ENCODE assay signal across 10 cellular contexts in genomic region chr2:179107179-179107541, GRCh38. TPM values are rescaled to one million over a fixed set of nuclear protein-coding genes. Genes with fewer than 3 reads are reported as not detected.
A peak's percentile ranks its signal among the peaks of the same experiment; 100 is the strongest.
DNase-seq lines count a peak whose midpoint lies in the region; ATAC-seq, FAIRE-seq and TF ChIP-seq lines count a peak whose summit lies in the region.
"Had no signal": no experiment of that assay in that cellular context is flagged by ENCODE, and none has a peak within 500 bp of the region (broad histone marks: within the 10 kb centered on the region; RNA-seq: fewer than 3 reads in every experiment).

No MANE protein-coding gene starts in this region.

- H3K4me1 Mint-ChIP-seq in CD4-positive, CD25-positive, alpha-beta regulatory T cell: peaks cover 10 to 39% (median 35%) of the 10 kb centered on the region in 4 donors
- peaks cover 38% of the 10 kb centered on the region for H3K4me1 Mint-ChIP-seq in HFFc6 (ENCODE audit: low read depth)
- peaks cover 10 to 41% (median 26%) of the 10 kb centered on the region in 7 donors for H3K4me1 Mint-ChIP-seq in naive thymus-derived CD4-positive, alpha-beta T cell

- no peaks in the 10 kb centered on the region for H3K36me3 Mint-ChIP-seq in CD4-positive, CD25-positive, alpha-beta regulatory T cell
- peaks cover 11% of the 10 kb centered on the region for H3K36me3 Mint-ChIP-seq in HFFc6 (ENCODE audit: low read depth)
- H3K36me3 Mint-ChIP-seq in naive thymus-derived CD4-positive, alpha-beta T cell: peaks cover 0 to 26% (median 0%) of the 10 kb centered on the region in 5 donors

- no peak for FAIRE-seq in GM12878 (lab: Jason Lieb, UNC)

- in situ Hi-C loops in GM12878 (cut with MboI): no loop called here

- POLR2A ChIA-PET in GM12878 (lab: Charles Lee): interaction anchor here (0.9 to 3.9 kb wide), 12 partner anchors 8 to 182 kb away, joined by 3 to 32 read pairs (median 4); partner anchors contain the start of gene CCDC141
- POLR2A ChIA-PET in naive thymus-derived CD4-positive, alpha-beta T cell (lab: Charles Lee): interaction anchor here (2.3 kb wide), 1 partner anchor 57 kb away, joined by 10 read pairs; the partner anchor contains the start of gene CCDC141

- TF ChIP-seq EP300 in GM12878 (IDR thresholded peaks at IDR 0.05; ENCODE audit: borderline replicate concordance in 1 of 2, control insufficient read depth in 1 of 2, low read depth in 2 of 2, low read length in 2 of 2): no peak
- TF ChIP-seq EP300 in suprapubic skin (IDR thresholded peaks at IDR 0.05): no peak

- DNase-seq in CD4-positive, CD25-positive, alpha-beta regulatory T cell: no peak
- DNase-seq in HFFc6: no peak
- no peak for DNase-seq in GM12878 (ENCODE audit: low read depth, low spot score)
- no peak for DNase-seq in naive thymus-derived CD4-positive, alpha-beta T cell
- DNase-seq in suprapubic skin (ENCODE audit: low spot score in 2 of 2): no peak
- DNase-seq in NCI-H128 (lab: John Stamatoyannopoulos, UW; ENCODE audit: unreplicated experiment): no peak
- DNase-seq in amniotic stem cell (lab: John Stamatoyannopoulos, UW): no peak
- DNase-seq: effector memory CD8-positive, alpha-beta T cell; NCI-H524; stimulated activated naive CD4-positive, alpha-beta T cell treated with Interleukin-2 at 50 U/mL for 16 hours had no signal

- CTCF ChIA-PET in GM12878 (lab: Yijun Ruan, JAX): interaction anchor here (0.7 to 4.2 kb wide), 14 partner anchors 11 to 312 kb away, joined by 3 to 43 read pairs (median 4); partner anchors contain the start of gene CCDC141
- CTCF ChIA-PET in naive thymus-derived CD4-positive, alpha-beta T cell (lab: Charles Lee): no interaction called here

- SMC1A ChIA-PET in GM12878 (lab: Charles Lee; ENCODE audit: uncharacterized antibody, unreplicated experiment): interaction anchor here (0.9 to 4.2 kb wide), 14 partner anchors 10 to 213 kb away, joined by 3 to 93 read pairs (median 12); partner anchors contain the start of gene CCDC141

- no peaks in the 10 kb centered on the region for H3K9me3 Mint-ChIP-seq in CD4-positive, CD25-positive, alpha-beta regulatory T cell
- H3K9me3 Mint-ChIP-seq in HFFc6: no peaks in the 10 kb centered on the region
- H3K9me3 Mint-ChIP-seq in naive thymus-derived CD4-positive, alpha-beta T cell: peaks cover 0 to 4% (median 0%) of the 10 kb centered on the region in 11 donors
- H3K9me3 Mint-ChIP-seq: effector memory CD8-positive, alpha-beta T cell had no signal

- no peaks in the 10 kb centered on the region for H3K79me2 ChIP-seq in GM12878 (ENCODE audit: control insufficient read depth, insufficient read depth, low read length)

- TF ChIP-seq POLR2A in GM12878 (IDR thresholded peaks at IDR 0.05; ENCODE audit: low read depth, low read length): no peak
- no peak for TF ChIP-seq POLR2A in suprapubic skin (IDR thresholded peaks at IDR 0.05)

- RAD21 ChIA-PET in GM12878 (lab: Charles Lee; ENCODE audit: unreplicated experiment): interaction anchor here (0.8 to 3.9 kb wide), 13 partner anchors 11 to 180 kb away, joined by 3 to 74 read pairs (median 7); partner anchors contain the start of gene CCDC141

- no peak overlapping the region for H3K4me2 ChIP-seq in GM12878 (ENCODE audit: control insufficient read depth, insufficient read depth)

- no peaks in the 10 kb centered on the region; the same call in 1 of the 2 replicates for H4K20me1 ChIP-seq in GM12878 (ENCODE audit: control insufficient read depth, insufficient read depth)

- no peak overlapping the region for H3K4me3 ChIP-seq in CD4-positive, CD25-positive, alpha-beta regulatory T cell (ENCODE audit: low read depth, low read length)
- no peak overlapping the region for H3K4me3 ChIP-seq in GM12878
- H3K4me3 ChIP-seq in naive thymus-derived CD4-positive, alpha-beta T cell (ENCODE audit: low read length): no peak overlapping the region
- H3K4me3 ChIP-seq in suprapubic skin: no peak overlapping the region

- no peaks in the 10 kb centered on the region for H3K36me3 ChIP-seq in CD4-positive, CD25-positive, alpha-beta regulatory T cell (ENCODE audit: control insufficient read depth, insufficient read depth, low read length)
- H3K36me3 ChIP-seq in GM12878 (ENCODE audit: control insufficient read depth in 2 of 2, insufficient read depth in 2 of 2, low read length in 1 of 2) (no peaks in the 10 kb centered on the region; a peak in 1 of 4 replicates), suprapubic skin (peaks cover 34% of the 10 kb centered on the region)
- H3K36me3 ChIP-seq in naive thymus-derived CD4-positive, alpha-beta T cell (ENCODE audit: control insufficient read depth in 2 of 3, insufficient read depth in 3 of 3, low read length in 3 of 3): no peaks in the 10 kb centered on the region

- H3K9me3 ChIP-seq in CD4-positive, CD25-positive, alpha-beta regulatory T cell (ENCODE audit: control insufficient read depth in 2 of 2, low read length in 2 of 2): no peaks in the 10 kb centered on the region
- no peaks in the 10 kb centered on the region for H3K9me3 ChIP-seq in GM12878 (replicated peaks; ENCODE audit: control insufficient read depth, insufficient read depth, low read length)
- no peaks in the 10 kb centered on the region for H3K9me3 ChIP-seq in naive thymus-derived CD4-positive, alpha-beta T cell (ENCODE audit: control insufficient read depth in 2 of 3, low read length in 3 of 3)
- H3K9me3 ChIP-seq in suprapubic skin: no peaks in the 10 kb centered on the region

- no peak for TF ChIP-seq RAD21 in GM12878 (IDR thresholded peaks at IDR 0.05; ENCODE audit: insufficient read depth, low read depth, low read length)

- H3K9ac ChIP-seq in GM12878 (ENCODE audit: control insufficient read depth, insufficient read depth, low read length): no peak overlapping the region

- H3K27me3 ChIP-seq in CD4-positive, CD25-positive, alpha-beta regulatory T cell (ENCODE audit: control insufficient read depth, insufficient read depth, low read length): no peaks in the 10 kb centered on the region
- no peaks in the 10 kb centered on the region for H3K27me3 ChIP-seq in GM12878 (replicated peaks in 1 of 2; ENCODE audit: control insufficient read depth in 2 of 2, insufficient read depth in 2 of 2, low read length in 1 of 2)
- no peaks in the 10 kb centered on the region for H3K27me3 ChIP-seq in naive thymus-derived CD4-positive, alpha-beta T cell (ENCODE audit: control insufficient read depth in 2 of 2, insufficient read depth in 2 of 2, low read length in 2 of 2)
- H3K27me3 ChIP-seq in suprapubic skin: no peaks in the 10 kb centered on the region

- peaks cover 25% of the 10 kb centered on the region for H3K4me1 ChIP-seq in CD4-positive, CD25-positive, alpha-beta regulatory T cell (ENCODE audit: control insufficient read depth, insufficient read depth, low read length, poor library complexity, severe bottlenecking)
- peaks cover 14% of the 10 kb centered on the region; the same call in 1 of the 2 replicates for H3K4me1 ChIP-seq in GM12878 (ENCODE audit: control insufficient read depth, insufficient read depth, low read length)
- H3K4me1 ChIP-seq in naive thymus-derived CD4-positive, alpha-beta T cell (ENCODE audit: control insufficient read depth in 2 of 2, insufficient read depth in 2 of 2, low read length in 2 of 2): peaks cover 0 to 18% of the 10 kb centered on the region in 2 donors
- H3K4me1 ChIP-seq in suprapubic skin: peaks cover 6% of the 10 kb centered on the region

- intact Hi-C loops in GM12878 (cut with micrococcal nuclease; ENCODE audit: unreplicated experiment): loop anchor here (1.0 kb wide), 1 partner anchor 76 kb away; no protein-coding TSS in a partner anchor
- intact Hi-C loops in naive thymus-derived CD4-positive, alpha-beta T cell (cut with micrococcal nuclease): loop anchor here (5.0 kb wide), 2 partner anchors 60 to 75 kb away; no protein-coding TSS in a partner anchor

- peak overlapping the region; percentile 35 for H3K27ac ChIP-seq in CD4-positive, CD25-positive, alpha-beta regulatory T cell (ENCODE audit: insufficient read depth, low read length, poor library complexity, severe bottlenecking)
- H3K27ac ChIP-seq in GM12878 (ENCODE audit: control insufficient read depth, insufficient read depth): no peak overlapping the region
- no peak overlapping the region for H3K27ac ChIP-seq in naive thymus-derived CD4-positive, alpha-beta T cell (ENCODE audit: low read depth, low read length)
- no peak overlapping the region for H3K27ac ChIP-seq in suprapubic skin

- H2AFZ ChIP-seq in GM12878 (ENCODE audit: control insufficient read depth, low read depth, low read length): no peak overlapping the region

- peak overlapping the region in 1 of 3 donors; percentile 23 for H3K27ac Mint-ChIP-seq in CD4-positive, CD25-positive, alpha-beta regulatory T cell
- peak overlapping the region; percentile 68 for H3K27ac Mint-ChIP-seq in HFFc6
- peak overlapping the region in 6 of 9 donors; percentile 25 to 87 (median 50) for H3K27ac Mint-ChIP-seq in naive thymus-derived CD4-positive, alpha-beta T cell
- H3K27ac Mint-ChIP-seq: effector memory CD8-positive, alpha-beta T cell had no signal

- H3K27me3 Mint-ChIP-seq in CD4-positive, CD25-positive, alpha-beta regulatory T cell: no peaks in the 10 kb centered on the region
- no peaks in the 10 kb centered on the region for H3K27me3 Mint-ChIP-seq in HFFc6 (ENCODE audit: insufficient read depth)
- no peaks in the 10 kb centered on the region for H3K27me3 Mint-ChIP-seq in naive thymus-derived CD4-positive, alpha-beta T cell
- H3K27me3 Mint-ChIP-seq: effector memory CD8-positive, alpha-beta T cell had no signal

- H3K4me3 Mint-ChIP-seq in CD4-positive, CD25-positive, alpha-beta regulatory T cell: no peak overlapping the region
- no peak overlapping the region for H3K4me3 Mint-ChIP-seq in HFFc6
- peak overlapping the region in 3 of 10 donors; percentile 37 to 70 (median 63) for H3K4me3 Mint-ChIP-seq in naive thymus-derived CD4-positive, alpha-beta T cell
- H3K4me3 Mint-ChIP-seq: effector memory CD8-positive, alpha-beta T cell had no signal

- BruUV-seq in GM12878 (replicated peaks; lab: Mats Ljungman, UMichigan): no TSS peak

- TF ChIP-seq CTCF in HFFc6 (IDR thresholded peaks at IDR 0.05): no peak
- no peak for TF ChIP-seq CTCF in GM12878 (IDR thresholded peaks at IDR 0.05 in 2 of 3, conservative IDR thresholded peaks at IDR 0.05 in 1 of 3; ENCODE audit: control insufficient read depth in 2 of 3, extremely low read depth in 1 of 3, insufficient read depth in 1 of 3, low read depth in 3 of 3, low read length in 3 of 3)
- TF ChIP-seq CTCF in suprapubic skin (IDR thresholded peaks at IDR 0.05): no peak

- no peak for ATAC-seq in CD4-positive, CD25-positive, alpha-beta regulatory T cell (ENCODE audit: low read depth in 2 of 2)
- no peak for ATAC-seq in GM12878
- ATAC-seq in naive thymus-derived CD4-positive, alpha-beta T cell: no peak
- ATAC-seq: effector memory CD8-positive, alpha-beta T cell had no signal

RNA-seq across cellular contexts. Expression of gene CCDC141, which starts 57.2 kb away (rescaled TPM):
- 153 TPM for total RNA-seq in CD4-positive, CD25-positive, alpha-beta regulatory T cell
- 10 to 100 TPM in 3 of 4 donors, 1 to 10 TPM in 1; 8.3 to 16.6 (median 12.9) TPM for polyA plus RNA-seq in CD4-positive, CD25-positive, alpha-beta regulatory T cell
- total RNA-seq in HFFc6 (2021; fragmentation: NEBNext Ultra II Directional; extraction: Animal tissue kit (Norgen Biotek cat#: 25700)): under 1 TPM in 2 of 6 experiments, not detected in 4; 0.03 to 0.05 TPM
- total RNA-seq in GM12878 (2013; cell fraction: nucleolus; rRNA removed): 97.0 and 101 TPM in 2 replicates
- total RNA-seq in GM12878 (2014; rRNA removed) (6.2 and 6.9 TPM in 2 replicates), GM12878 (2014; rRNA removed; fragmentation: Illumina TruSeq; extraction: Trizol) (10.2 and 10.4 TPM in 2 replicates), GM12878 (2021) (9.6 and 12.5 TPM in 2 replicates), suprapubic skin (1 to 10 TPM in 2 of 4 donors, under 1 TPM in 2; 0.08 to 1.3 (median 0.73) TPM)
- polyA plus RNA-seq in GM12878 (2011; ENCODE audit: low read depth): 0.55 TPM
- polyA plus RNA-seq in GM12878 (2011; rRNA removed) (3.5 and 4.8 TPM in 2 replicates), GM12878 (2014; fragmentation: Illumina TruSeq; extraction: Trizol) (2.1 and 2.8 TPM in 2 replicates), GM12878 (2014; fragmentation: Nextera tagmentation; extraction: Ambion mirVana) (1 to 10 TPM in 1 of 2 experiments, under 1 TPM in 1; 0.84 to 2.1 TPM), GM12878 (2014; rRNA removed) (1.9 and 2.0 TPM in 2 replicates), GM12878 (2016; fragmentation: Nextera tagmentation; extraction: Ambion mirVana) (1 to 10 TPM; 3.7 to 3.9 TPM)
- polyA plus RNA-seq in GM12878 (2011; cell fraction: cytosol; rRNA removed): 1.5 and 1.8 TPM in 2 replicates
- polyA plus RNA-seq in GM12878 (2011; cell fraction: nucleus; rRNA removed): 8.9 and 9.0 TPM in 2 replicates
- polyA plus RNA-seq in GM12878 (2012): 0.67 and 1.0 TPM in 2 replicates
- 28.6 and 29.6 TPM in 2 replicates for polyA minus RNA-seq in GM12878 (2011; rRNA and poly(A)+ RNA removed)
- polyA minus RNA-seq in GM12878 (2011; cell fraction: cytosol; rRNA and poly(A)+ RNA removed): 4.8 and 5.7 TPM in 2 replicates
- 62.5 and 78.6 TPM in 2 replicates for polyA minus RNA-seq in GM12878 (2011; cell fraction: nucleus; rRNA and poly(A)+ RNA removed)
- 10 to 100 TPM; 11.6 to 39.2 (median 35.1) TPM for total RNA-seq in naive thymus-derived CD4-positive, alpha-beta T cell
- 10 to 100 TPM in 1 of 2 donors, 1 to 10 TPM in 1; 8.2 to 16.7 TPM for polyA plus RNA-seq in naive thymus-derived CD4-positive, alpha-beta T cell
